15 cellular contexts compared by ENCODE assay signal in genomic region chr7:114793155-114793849, GRCh38.
DNase-seq lines count a peak whose midpoint lies in the region; ATAC-seq lines count a peak whose summit lies in the region.
"Had no signal": no experiment of that assay in that cellular context is flagged by ENCODE, and none has a peak within 500 bp of the region (broad histone marks: within the 10 kb centered on the region; RNA-seq: fewer than 3 reads in every experiment).

No MANE protein-coding gene starts in this region.

- H3K4me1 Mint-ChIP-seq in activated CD4-positive, alpha-beta T cell treated with anti-CD3 and anti-CD28 coated beads, Interleukin-2, amount 10 ng/mL, durations not matched to agents 24 days and 14 days, result peaks cover 41% of the 10 kb centered on the region
- peaks cover 14% of the 10 kb centered on the region for H3K4me1 Mint-ChIP-seq in activated naive CD8-positive, alpha-beta T cell treated with anti-CD3 and anti-CD28 coated beads for 36 hours
- peaks cover 25% of the 10 kb centered on the region for H3K4me1 Mint-ChIP-seq in stimulated activated naive CD8-positive, alpha-beta T cell treated with anti-CD3 and anti-CD28 coated beads, Interleukin-15, amount 100 ng/mL, for 72 hours

- H3K27me3 Mint-ChIP-seq in activated CD4-positive, alpha-beta T cell treated with anti-CD3 and anti-CD28 coated beads, Interleukin-2, amount 10 ng/mL, durations not matched to agents 24 days and 14 days, result no peaks in the 10 kb centered on the region
- H3K27me3 Mint-ChIP-seq in activated naive CD8-positive, alpha-beta T cell treated with anti-CD3 and anti-CD28 coated beads for 36 hours, result peaks cover 24% of the 10 kb centered on the region
- peaks cover 29% of the 10 kb centered on the region for H3K27me3 Mint-ChIP-seq in stimulated activated naive CD8-positive, alpha-beta T cell treated with anti-CD3 and anti-CD28 coated beads, Interleukin-15, amount 100 ng/mL, for 72 hours

- peaks cover 4% of the 10 kb centered on the region for H3K36me3 Mint-ChIP-seq in activated CD4-positive, alpha-beta T cell treated with anti-CD3 and anti-CD28 coated beads, Interleukin-2, amount 10 ng/mL, durations not matched to agents 24 days and 14 days (ENCODE audit: low read depth)
- H3K36me3 Mint-ChIP-seq in activated naive CD8-positive, alpha-beta T cell treated with anti-CD3 and anti-CD28 coated beads for 36 hours, result peaks cover 5% of the 10 kb centered on the region

- peak; percentile 50 for ATAC-seq in stimulated activated naive CD8-positive, alpha-beta T cell treated with anti-CD3 and anti-CD28 coated beads, Interleukin-15, amount 100 ng/mL, for 72 hours
- ATAC-seq: A549 had no signal

- peak overlapping the region; percentile 90 for H3K27ac Mint-ChIP-seq in activated CD4-positive, alpha-beta T cell treated with anti-CD3 and anti-CD28 coated beads, Interleukin-2, amount 10 ng/mL, durations not matched to agents 24 days and 14 days
- peak overlapping the region; percentile 69 for H3K27ac Mint-ChIP-seq in activated naive CD8-positive, alpha-beta T cell treated with anti-CD3 and anti-CD28 coated beads for 36 hours
- H3K27ac Mint-ChIP-seq in stimulated activated naive CD8-positive, alpha-beta T cell treated with anti-CD3 and anti-CD28 coated beads, Interleukin-15, amount 100 ng/mL, for 72 hours, result peak overlapping the region in 1 of 2 donors; percentile 66

- H3K4me3 Mint-ChIP-seq in activated CD4-positive, alpha-beta T cell treated with anti-CD3 and anti-CD28 coated beads, Interleukin-2, amount 10 ng/mL, durations not matched to agents 24 days and 14 days, result peak overlapping the region; percentile 11
- H3K4me3 Mint-ChIP-seq in activated naive CD8-positive, alpha-beta T cell treated with anti-CD3 and anti-CD28 coated beads for 36 hours, result no peak overlapping the region
- H3K4me3 Mint-ChIP-seq in stimulated activated naive CD8-positive, alpha-beta T cell treated with anti-CD3 and anti-CD28 coated beads, Interleukin-15, amount 100 ng/mL, for 72 hours, result peak overlapping the region in 1 of 2 donors; percentile 38

- H3K9me3 Mint-ChIP-seq in activated CD4-positive, alpha-beta T cell treated with anti-CD3 and anti-CD28 coated beads, Interleukin-2, amount 10 ng/mL, durations not matched to agents 24 days and 14 days, result peaks cover 12% of the 10 kb centered on the region
- H3K9me3 Mint-ChIP-seq in activated naive CD8-positive, alpha-beta T cell treated with anti-CD3 and anti-CD28 coated beads for 36 hours, result peaks cover 1% of the 10 kb centered on the region
- peaks cover 0 to 4% of the 10 kb centered on the region in 2 donors for H3K9me3 Mint-ChIP-seq in stimulated activated naive CD8-positive, alpha-beta T cell treated with anti-CD3 and anti-CD28 coated beads, Interleukin-15, amount 100 ng/mL, for 72 hours

- DNase-seq in activated CD4-positive, alpha-beta T cell treated with anti-CD3 and anti-CD28 coated beads, Interleukin-2, amount 10 ng/mL, durations not matched to agents 24 days and 14 days, result peak; percentile 56
- DNase-seq in activated CD4-positive, alpha-beta T cell treated with anti-CD3 and anti-CD28 coated beads, Interleukin-2, amount 50 U/mL, for 48 hours, result no peak
- peak; percentile 41 for DNase-seq in stimulated activated CD4-positive, alpha-beta T cell treated with anti-CD3 and anti-CD28 coated beads, Interleukin-15, amount 100 ng/mL, for 24 hours
- DNase-seq in stimulated activated CD4-positive, alpha-beta T cell treated with anti-CD3 and anti-CD28 coated beads, Interleukin-4, amount 100 ng/mL, for 1 hour, result no peak
- DNase-seq in activated naive CD8-positive, alpha-beta T cell treated with anti-CD3 and anti-CD28 coated beads for 36 hours, result no peak
- DNase-seq in stimulated activated naive CD8-positive, alpha-beta T cell treated with anti-CD3 and anti-CD28 coated beads, Interleukin-15, amount 100 ng/mL, for 72 hours, result no peak
- no peak for DNase-seq in NCI-H510A (lab: John Stamatoyannopoulos, UW)
- no peak for DNase-seq in AG20443 (ENCODE audit: low spot score)
- DNase-seq: C1 segment of cervical spinal cord; DND-41; GDM1; NCI-H187 treated with DMSO at 0.1 percent for 48 hours; NK-92 treated with Interleukin-12 subunit alpha and Interleukin-12 subunit beta, amount 100 ng/mL, for 24 hours; OCI-M1 had no signal

- intact Hi-C loops in activated CD4-positive, alpha-beta T cell treated with anti-CD3 and anti-CD28 coated beads, Interleukin-2, amount 10 ng/mL, durations not matched to agents 24 days and 14 days (cut with micrococcal nuclease), result loop anchor here (1.0 to 5.0 kb wide), 4 partner anchors 9 to 123 kb away; no protein-coding TSS in a partner anchor

Comparison
In these comparisons a context has a peak if more than half of its experiments do, and no peak if none do; other contexts are left out.
1. DNase-seq: peak in activated CD4-positive, alpha-beta T cell treated with anti-CD3 and anti-CD28 coated beads, Interleukin-2, amount 10 ng/mL, durations not matched to agents 24 days and 14 days (single experiment) and stimulated activated CD4-positive, alpha-beta T cell treated with anti-CD3 and anti-CD28 coated beads, Interleukin-15, amount 100 ng/mL, for 24 hours (single experiment); none in activated CD4-positive, alpha-beta T cell treated with anti-CD3 and anti-CD28 coated beads, Interleukin-2, amount 50 U/mL, for 48 hours (0 of 2), stimulated activated CD4-positive, alpha-beta T cell treated with anti-CD3 and anti-CD28 coated beads, Interleukin-4, amount 100 ng/mL, for 1 hour (single experiment), activated naive CD8-positive, alpha-beta T cell treated with anti-CD3 and anti-CD28 coated beads for 36 hours (single experiment), stimulated activated naive CD8-positive, alpha-beta T cell treated with anti-CD3 and anti-CD28 coated beads, Interleukin-15, amount 100 ng/mL, for 72 hours (0 of 2), NCI-H510A (single experiment) and AG20443 (single experiment).